ENCODE assay signal across 17 cellular contexts in the genomic region with DNA sequence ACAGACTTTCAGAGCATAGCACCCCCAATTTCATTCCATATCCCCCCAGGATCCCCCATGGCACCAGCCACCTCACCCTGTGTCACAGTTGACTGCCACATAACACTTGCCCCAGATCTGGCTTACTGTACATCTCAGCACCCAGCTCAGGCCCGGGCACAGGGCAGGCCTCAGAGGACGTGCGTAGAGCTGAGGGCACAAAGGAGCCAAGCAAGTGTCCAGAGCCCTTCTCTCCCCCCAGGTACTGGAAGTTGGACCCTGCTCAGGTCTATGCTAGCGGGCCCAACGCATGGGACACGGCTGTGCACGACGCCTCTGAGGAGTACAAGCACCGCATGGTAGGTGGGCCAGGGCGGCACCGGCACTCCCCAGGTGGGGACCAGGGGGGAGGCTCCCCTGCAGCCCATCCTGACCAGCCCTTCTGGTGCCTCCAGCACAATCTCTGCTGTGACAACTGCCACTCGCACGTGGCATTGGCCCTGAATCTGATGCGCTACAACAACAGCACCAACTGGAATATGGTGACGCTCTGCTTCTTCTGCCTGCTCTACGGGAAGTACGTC. TPM values are rescaled to one million over a fixed set of nuclear protein-coding genes. Genes with fewer than 3 reads are reported as not detected.
"Had no signal": no experiment of that assay in that cellular context is flagged by ENCODE, and none has a peak within 500 bp of the region (broad histone marks: within the 10 kb centered on the region; RNA-seq: fewer than 3 reads in every experiment).

No MANE protein-coding gene starts in this region.

- H3K27me3 ChIP-seq: esophagus muscularis mucosa, sigmoid colon had no signal

- DNase-seq: activated CD4-positive, alpha-beta T cell treated with anti-CD3 and anti-CD28 coated beads for 1 hour; activated CD4-positive, alpha-beta T cell treated with anti-CD3 and anti-CD28 coated beads, Interleukin-2, amount 50 U/mL, for 4 hours; activated naive CD4-positive, alpha-beta T cell treated with anti-CD3 and anti-CD28 coated beads for 36 hours; glutamatergic neuron; mesendoderm; psoas muscle; sigmoid colon; stimulated activated CD4-positive, alpha-beta T cell treated with anti-CD3 and anti-CD28 coated beads, Interleukin-2, amount 100 ng/mL, for 24 hours had no signal

- H3K27ac ChIP-seq: esophagus muscularis mucosa, psoas muscle, sigmoid colon, SK-N-MC had no signal

- H3K9me3 Mint-ChIP-seq: activated naive CD4-positive, alpha-beta T cell treated with anti-CD3 and anti-CD28 coated beads for 36 hours; activated T-helper 2 cell treated with anti-CD3 and anti-CD28 coated beads, Interferon-gamma antibody, Interleukin-2, Interleukin-4, amounts not matched to agents 10 μg/mL and 5 μg/mL and 100 μg/mL, durations not matched to agents 14 hours and 24 hours and 36 hours; nephron had no signal

- H3K4me1 Mint-ChIP-seq: nephron had no signal

- ATAC-seq: psoas muscle had no signal

- H3K9me3 ChIP-seq: esophagus muscularis mucosa, psoas muscle, sigmoid colon had no signal

- H3K4me3 ChIP-seq: esophagus muscularis mucosa, psoas muscle, sigmoid colon, SK-N-MC had no signal

- H3K27ac Mint-ChIP-seq: activated naive CD4-positive, alpha-beta T cell treated with anti-CD3 and anti-CD28 coated beads for 36 hours; activated T-helper 2 cell treated with anti-CD3 and anti-CD28 coated beads, Interferon-gamma antibody, Interleukin-2, Interleukin-4, amounts not matched to agents 10 μg/mL and 5 μg/mL and 100 μg/mL, durations not matched to agents 14 hours and 24 hours and 36 hours; nephron had no signal

- H3K4me3 Mint-ChIP-seq: activated naive CD4-positive, alpha-beta T cell treated with anti-CD3 and anti-CD28 coated beads for 36 hours; nephron had no signal

RNA-seq across cellular contexts. Expression of gene FCN3, which starts 40.8 kb away (rescaled TPM):
- total RNA-seq: activated naive CD4-positive, alpha-beta T cell treated with anti-CD3 and anti-CD28 coated beads for 36 hours; activated T-helper 2 cell treated with anti-CD3 and anti-CD28 coated beads, Interferon-gamma antibody, Interleukin-2, Interleukin-4, amounts not matched to agents 10 μg/mL and 5 μg/mL and 100 μg/mL, durations not matched to agents 14 hours and 24 hours and 36 hours; fibroblast of villous mesenchyme; kidney epithelial cell had no signal

RNA-seq across cellular contexts. Expression of gene CD164L2, which starts 49.3 kb away (rescaled TPM):
- total RNA-seq: activated naive CD4-positive, alpha-beta T cell treated with anti-CD3 and anti-CD28 coated beads for 36 hours; activated T-helper 2 cell treated with anti-CD3 and anti-CD28 coated beads, Interferon-gamma antibody, Interleukin-2, Interleukin-4, amounts not matched to agents 10 μg/mL and 5 μg/mL and 100 μg/mL, durations not matched to agents 14 hours and 24 hours and 36 hours; esophagus muscularis mucosa; fibroblast of villous mesenchyme; liver; omental fat pad; psoas muscle; sigmoid colon; ureter had no signal
- polyA plus RNA-seq: liver, psoas muscle had no signal
